8 cellular contexts compared by ENCODE assay signal in genomic region chr5:131171276-131171815, GRCh38. TPM values are rescaled to one million over a fixed set of nuclear protein-coding genes. Genes with fewer than 3 reads are reported as not detected.
DNase-seq lines count a peak whose midpoint lies in the region; ATAC-seq and TF ChIP-seq lines count a peak whose summit lies in the region.

No MANE protein-coding gene starts in this region.

- H3K4me3 Mint-ChIP-seq in activated naive CD8-positive, alpha-beta T cell treated with anti-CD3 and anti-CD28 coated beads, Interleukin-2, amount 50 U/mL, for 24 hours: peak overlapping the region; percentile 99
- peak overlapping the region; percentile 93 to 99 (median 96) for H3K4me3 Mint-ChIP-seq in immature natural killer cell
- peak overlapping the region; percentile 97 for H3K4me3 Mint-ChIP-seq in stimulated activated effector memory CD8-positive, alpha-beta T cell treated with anti-CD3 and anti-CD28 coated beads, Interleukin-12 subunit alpha, Interleukin-12 subunit beta, amount 100 ng/mL, for 72 hours

- peak overlapping the region; percentile 91 for H3K4me2 ChIP-seq in DOHH2 (ENCODE audit: low read length)
- H3K4me2 ChIP-seq in KMS-11: peak overlapping the region; percentile 85

- H4K20me1 ChIP-seq in DOHH2 (ENCODE audit: control insufficient read depth, insufficient read depth, low read depth, low read length) (no peaks in the 10 kb centered on the region), KMS-11 (ENCODE audit: insufficient read depth) (no peaks in the 10 kb centered on the region)

- H3K27ac Mint-ChIP-seq in activated naive CD8-positive, alpha-beta T cell treated with anti-CD3 and anti-CD28 coated beads, Interleukin-2, amount 50 U/mL, for 24 hours: peak overlapping the region; percentile 94
- H3K27ac Mint-ChIP-seq in immature natural killer cell: peak overlapping the region; percentile 93 to 98 (median 94)
- peak overlapping the region; percentile 96 for H3K27ac Mint-ChIP-seq in stimulated activated effector memory CD8-positive, alpha-beta T cell treated with anti-CD3 and anti-CD28 coated beads, Interleukin-12 subunit alpha, Interleukin-12 subunit beta, amount 100 ng/mL, for 72 hours

- H3K4me1 ChIP-seq in DOHH2 (ENCODE audit: control insufficient read depth, low read length) (peaks cover 27% of the 10 kb centered on the region), KMS-11 (ENCODE audit: low read depth, poor library complexity, severe bottlenecking) (peaks cover 21% of the 10 kb centered on the region)

- H3K27ac ChIP-seq in DOHH2 (ENCODE audit: low read depth, low read length) (peak overlapping the region; percentile 39; the same call in 1 of the 2 replicates), KMS-11 (peak overlapping the region; percentile 38; the same call in 1 of the 2 replicates)

- H3K36me3 ChIP-seq in DOHH2 (ENCODE audit: control insufficient read depth, low read length) (peaks cover 15% of the 10 kb centered on the region), KMS-11 (ENCODE audit: insufficient read depth) (no peaks in the 10 kb centered on the region)

- H3K9me3 Mint-ChIP-seq in activated naive CD8-positive, alpha-beta T cell treated with anti-CD3 and anti-CD28 coated beads, Interleukin-2, amount 50 U/mL, for 24 hours: no peaks in the 10 kb centered on the region
- H3K9me3 Mint-ChIP-seq in immature natural killer cell: no peaks in the 10 kb centered on the region
- H3K9me3 Mint-ChIP-seq in stimulated activated effector memory CD8-positive, alpha-beta T cell treated with anti-CD3 and anti-CD28 coated beads, Interleukin-12 subunit alpha, Interleukin-12 subunit beta, amount 100 ng/mL, for 72 hours: no peaks in the 10 kb centered on the region

- H3K9me2 ChIP-seq in DOHH2 (replicated peaks; ENCODE audit: control insufficient read depth, low read length): no peaks in the 10 kb centered on the region

- no peak for DNase-seq in activated naive CD8-positive, alpha-beta T cell treated with anti-CD3 and anti-CD28 coated beads, Interleukin-2, amount 50 U/mL, for 24 hours
- no peak for DNase-seq in immature natural killer cell
- peak in 1 of 2 donors; percentile 59 for DNase-seq in stimulated activated effector memory CD8-positive, alpha-beta T cell treated with anti-CD3 and anti-CD28 coated beads, Interleukin-12 subunit alpha, Interleukin-12 subunit beta, amount 100 ng/mL, for 72 hours (ENCODE audit: low spot score in 2 of 2)
- DNase-seq in HK-2 (ENCODE audit: unreplicated experiment): no peak
- DNase-seq in NCI-H226: no peak

- H3K36me3 Mint-ChIP-seq in activated naive CD8-positive, alpha-beta T cell treated with anti-CD3 and anti-CD28 coated beads, Interleukin-2, amount 50 U/mL, for 24 hours (ENCODE audit: low read depth): peaks cover 14% of the 10 kb centered on the region
- peaks cover 0 to 3% (median 0%) of the 10 kb centered on the region in 3 donors for H3K36me3 Mint-ChIP-seq in immature natural killer cell
- H3K36me3 Mint-ChIP-seq in stimulated activated effector memory CD8-positive, alpha-beta T cell treated with anti-CD3 and anti-CD28 coated beads, Interleukin-12 subunit alpha, Interleukin-12 subunit beta, amount 100 ng/mL, for 72 hours: no peaks in the 10 kb centered on the region

- H3K79me2 ChIP-seq in DOHH2 (ENCODE audit: control insufficient read depth, low read length) (peaks cover 52% of the 10 kb centered on the region), KMS-11 (ENCODE audit: insufficient read depth, low read depth) (peaks cover 9% of the 10 kb centered on the region; the same call in 1 of the 2 replicates)

- no peaks in the 10 kb centered on the region for H3K27me3 Mint-ChIP-seq in activated naive CD8-positive, alpha-beta T cell treated with anti-CD3 and anti-CD28 coated beads, Interleukin-2, amount 50 U/mL, for 24 hours
- H3K27me3 Mint-ChIP-seq in immature natural killer cell (ENCODE audit: low read depth in 3 of 3): peaks cover 1 to 4% (median 3%) of the 10 kb centered on the region in 3 donors

- peak overlapping the region; percentile 55; the same call in 1 of the 2 replicates for H3K9ac ChIP-seq in KMS-11

- H3F3A ChIP-seq in DOHH2 (ENCODE audit: control insufficient read depth, insufficient read depth): peaks cover 4% of the 10 kb centered on the region; the same call in 1 of the 2 replicates

- peak overlapping the region; percentile 99 for H3K4me3 ChIP-seq in DOHH2 (ENCODE audit: low read length)
- no peak overlapping the region for H3K4me3 ChIP-seq in KMS-11 (IDR thresholded peaks at IDR 0.05; ENCODE audit: insufficient read depth, low read depth, low read length)

- no peaks in the 10 kb centered on the region for H3K9me3 ChIP-seq in DOHH2 (ENCODE audit: control insufficient read depth, insufficient read depth, low read length)

- H2AFZ ChIP-seq in KMS-11 (ENCODE audit: low read depth): peak overlapping the region; percentile 68

- TF ChIP-seq CTCF in DOHH2 (IDR thresholded peaks at IDR 0.05; ENCODE audit: low read depth, low read length, poor library complexity, severe bottlenecking) (no peak), KMS-11 (conservative IDR thresholded peaks at IDR 0.05; ENCODE audit: low read depth, low read length) (no peak)

- no peak for ATAC-seq in activated naive CD8-positive, alpha-beta T cell treated with anti-CD3 and anti-CD28 coated beads, Interleukin-2, amount 50 U/mL, for 24 hours
- ATAC-seq in stimulated activated effector memory CD8-positive, alpha-beta T cell treated with anti-CD3 and anti-CD28 coated beads, Interleukin-12 subunit alpha, Interleukin-12 subunit beta, amount 100 ng/mL, for 72 hours: no peak
- ATAC-seq in HG02938 (IDR thresholded peaks at IDR 0.05; ENCODE audit: unreplicated experiment): no peak

- H3K27me3 ChIP-seq in DOHH2 (ENCODE audit: control insufficient read depth, low read length) (no peaks in the 10 kb centered on the region), KMS-11 (ENCODE audit: insufficient read depth, low read depth) (no peaks in the 10 kb centered on the region)

- H3K4me1 Mint-ChIP-seq in activated naive CD8-positive, alpha-beta T cell treated with anti-CD3 and anti-CD28 coated beads, Interleukin-2, amount 50 U/mL, for 24 hours: peaks cover 33% of the 10 kb centered on the region
- H3K4me1 Mint-ChIP-seq in immature natural killer cell: peaks cover 25 to 43% of the 10 kb centered on the region in 2 donors
- peaks cover 15% of the 10 kb centered on the region for H3K4me1 Mint-ChIP-seq in stimulated activated effector memory CD8-positive, alpha-beta T cell treated with anti-CD3 and anti-CD28 coated beads, Interleukin-12 subunit alpha, Interleukin-12 subunit beta, amount 100 ng/mL, for 72 hours

RNA-seq across cellular contexts. Expression of gene LYRM7, which starts 0.6 kb away (rescaled TPM):
- 1 to 10 TPM; 5.0 to 8.7 (median 6.7) TPM for polyA plus RNA-seq in immature natural killer cell

RNA-seq across cellular contexts. Expression of gene HINT1, which starts 6.3 kb away (rescaled TPM):
- 100 to 1,000 TPM; 258 to 473 (median 272) TPM for polyA plus RNA-seq in immature natural killer cell
